8 cellular contexts compared by ENCODE assay signal in genomic region chr2:54903736-54904554, GRCh38.
DNase-seq lines count a peak whose midpoint lies in the region; ATAC-seq and TF ChIP-seq lines count a peak whose summit lies in the region.

No MANE protein-coding gene starts in this region.

- POLR2A ChIA-PET in AG04450 (lab: Yijun Ruan, JAX) (interaction anchor here (1.0 kb wide), 1 partner anchor 146 kb away, joined by 4 read pairs; the partner anchor contains the start of gene RTN4), IMR-90 (lab: Charles Lee; ENCODE audit: unreplicated experiment) (no interaction called here)
- POLR2A ChIA-PET in activated CD4-positive, alpha-beta T cell treated with anti-CD3 and anti-CD28 coated beads for 36 hours (lab: Charles Lee), result no interaction called here

- H3K4me1 ChIP-seq in IMR-90 (ENCODE audit: control insufficient read depth, insufficient read depth, low read length), result peaks cover 12% of the 10 kb centered on the region

- peak overlapping the region; percentile 81 for H3K23ac ChIP-seq in IMR-90 (ENCODE audit: low read depth, low read length)

- H2AK5ac ChIP-seq in IMR-90 (ENCODE audit: low read depth, low read length), result peak overlapping the region; percentile 89

- no peaks in the 10 kb centered on the region for H3K27me3 Mint-ChIP-seq in activated CD4-positive, alpha-beta T cell treated with anti-CD3 and anti-CD28 coated beads for 36 hours

- H2AK9ac ChIP-seq in IMR-90 (replicated peaks; ENCODE audit: low read depth, low read length, poor library complexity), result peak overlapping the region; percentile 2

- H2BK15ac ChIP-seq in IMR-90 (ENCODE audit: low read depth, low read length), result peak overlapping the region; percentile 83

- 50% methylated on average over 2 of the region's 9 CpGs; no CpG with 5 or more reads in 1 of the 2 experiments for WGBS in IMR-90 (ENCODE audit: extremely low coverage in 2 of 2, insufficient read length in 1 of 2), 2 experiments

- BruUV-seq in IMR-90 (replicated peaks; lab: Mats Ljungman, UMichigan), result no TSS peak

- DNase-seq in AG04450 (ENCODE audit: low read depth, low spot score) (peak; percentile 90), IMR-90 (peak; percentile 99), dermis microvascular lymphatic vessel endothelial cell (ENCODE audit: low read depth in 2 of 2) (peak; percentile 7 to 93), retinal pigment epithelial cell (ENCODE audit: low read depth) (peak; percentile 97), RPMI8226 (no peak), NCI-H146 (lab: John Stamatoyannopoulos, UW) (no peak)
- peak; percentile 82 for DNase-seq in activated CD4-positive, alpha-beta T cell treated with anti-CD3 and anti-CD28 coated beads for 36 hours

- peak overlapping the region; percentile 53 for H3K18ac ChIP-seq in IMR-90 (ENCODE audit: low read depth, low read length)

- H3K9me3 Mint-ChIP-seq in activated CD4-positive, alpha-beta T cell treated with anti-CD3 and anti-CD28 coated beads for 36 hours (ENCODE audit: low read depth), result no peaks in the 10 kb centered on the region

- CTCF ChIA-PET in AG04450 (lab: Charles Lee) (interaction anchor here (0.6 kb wide), 1 partner anchor 137 kb away, joined by 4 read pairs; no protein-coding TSS in a partner anchor), IMR-90 (lab: Yijun Ruan, JAX) (no interaction called here)
- CTCF ChIA-PET in activated CD4-positive, alpha-beta T cell treated with anti-CD3 and anti-CD28 coated beads for 36 hours (lab: Charles Lee), result no interaction called here

- peaks cover 10 to 44% of the 10 kb centered on the region in 2 experiments for H3K79me1 ChIP-seq in IMR-90 (ENCODE audit: low read depth in 1 of 2, low read length in 2 of 2)

- H4K20me1 ChIP-seq in IMR-90 (ENCODE audit: insufficient read depth, low read length), result no peaks in the 10 kb centered on the region

- dilution Hi-C loops in IMR-90 (cut with HindIII; ENCODE audit: low sequenced_read_pairs, unreplicated experiment), result no loop called here

- peaks cover 13% of the 10 kb centered on the region for H3K4me1 Mint-ChIP-seq in activated CD4-positive, alpha-beta T cell treated with anti-CD3 and anti-CD28 coated beads for 36 hours

- peak overlapping the region; percentile 41 for H3K27ac Mint-ChIP-seq in activated CD4-positive, alpha-beta T cell treated with anti-CD3 and anti-CD28 coated beads for 36 hours

- peak overlapping the region; percentile 95 for H2BK120ac ChIP-seq in IMR-90 (ENCODE audit: low read depth, low read length)

- H3K27ac ChIP-seq in AG04450 (ENCODE audit: low read depth, low read length) (peak overlapping the region; percentile 65), IMR-90 (ENCODE audit: insufficient read depth, low read length) (peak overlapping the region; percentile 66)

- peak overlapping the region; percentile 93 for H3K4ac ChIP-seq in IMR-90 (ENCODE audit: low read depth, low read length)

- H3K9ac ChIP-seq in IMR-90 (ENCODE audit: low read depth, low read length), result no peak overlapping the region

- H2BK20ac ChIP-seq in IMR-90 (ENCODE audit: low read depth, low read length), result peak overlapping the region; percentile 96

- no peak for TF ChIP-seq CTCF in AG04450 (IDR thresholded peaks at IDR 0.05; ENCODE audit: low read depth, low read length)
- no peak for TF ChIP-seq CTCF in IMR-90 (conservative IDR thresholded peaks at IDR 0.05; ENCODE audit: low read depth, low read length)
- no peak for TF ChIP-seq CTCF in retinal pigment epithelial cell (conservative IDR thresholded peaks at IDR 0.05; ENCODE audit: low read depth, low read length)

- H4K91ac ChIP-seq in IMR-90 (ENCODE audit: insufficient read depth, low read depth, low read length), result peak overlapping the region; percentile 71

- peak overlapping the region; percentile 48 for H2AFZ ChIP-seq in IMR-90 (replicated peaks; ENCODE audit: low read length, poor library complexity)

- H3K4me3 ChIP-seq in AG04450 (ENCODE audit: low read depth, low read length) (no peak overlapping the region), IMR-90 (ENCODE audit: insufficient read depth, low read depth, low read length) (no peak overlapping the region), retinal pigment epithelial cell (ENCODE audit: low read length) (no peak overlapping the region)

- H3K36me3 Mint-ChIP-seq in activated CD4-positive, alpha-beta T cell treated with anti-CD3 and anti-CD28 coated beads for 36 hours (ENCODE audit: low read depth), result no peaks in the 10 kb centered on the region

- peak overlapping the region; percentile 37 for H3K4me2 ChIP-seq in IMR-90 (ENCODE audit: low read depth, low read length)

- no peak overlapping the region for H3K4me3 Mint-ChIP-seq in activated CD4-positive, alpha-beta T cell treated with anti-CD3 and anti-CD28 coated beads for 36 hours

- H4K5ac ChIP-seq in IMR-90 (ENCODE audit: low read depth, low read length), result no peak overlapping the region; the same call in 1 of the 2 replicates

- no peaks in the 10 kb centered on the region for H3K27me3 ChIP-seq in AG04450 (ENCODE audit: control insufficient read depth, insufficient read depth, low read length)
- H3K27me3 ChIP-seq in IMR-90 (ENCODE audit: control insufficient read depth, insufficient read depth, low read length), result no peaks in the 10 kb centered on the region

- no peaks in the 10 kb centered on the region for H3K9me3 ChIP-seq in AG04450 (ENCODE audit: control insufficient read depth, insufficient read depth, low read length)
- H3K9me3 ChIP-seq in IMR-90 (ENCODE audit: control insufficient read depth, insufficient read depth, low read length), result no peaks in the 10 kb centered on the region

- peak overlapping the region; percentile 77 for H2BK5ac ChIP-seq in IMR-90 (ENCODE audit: low read depth, low read length, poor library complexity, severe bottlenecking)

- peak overlapping the region; percentile 11 to 73 for H4K8ac ChIP-seq in IMR-90 (ENCODE audit: low read depth in 2 of 2, low read length in 2 of 2)

- no peak for TF ChIP-seq RAD21 in IMR-90 (IDR thresholded peaks at IDR 0.05; ENCODE audit: low read length)

- intact Hi-C loops in IMR-90 (cut with micrococcal nuclease), result loop anchor here (2.0 kb wide), 1 partner anchor 143 kb away; no protein-coding TSS in a partner anchor
- intact Hi-C loops in activated CD4-positive, alpha-beta T cell treated with anti-CD3 and anti-CD28 coated beads for 36 hours (cut with DNase I, micrococcal nuclease), result loop anchor here in 1 of 2 experiments (1.0 to 5.0 kb wide), 4 partner anchors 108 to 328 kb away; partner anchors contain the start of genes CLHC1, RPS27A and RTN4

- H3K56ac ChIP-seq in IMR-90 (ENCODE audit: extremely low read depth, insufficient read depth, low read length), result peak overlapping the region; percentile 7; the same call in 1 of the 2 replicates

- TF ChIP-seq POLR2A in IMR-90 (IDR thresholded peaks at IDR 0.05; ENCODE audit: low read depth, low read length), result no peak

- ATAC-seq in IMR-90 (ENCODE audit: low read depth) (peak; percentile 92), GM18867 (IDR thresholded peaks at IDR 0.05; ENCODE audit: unreplicated experiment) (no peak)
- ATAC-seq in activated CD4-positive, alpha-beta T cell treated with anti-CD3 and anti-CD28 coated beads for 36 hours, result peak; percentile 100

- no peaks in the 10 kb centered on the region for H3K36me3 ChIP-seq in IMR-90 (ENCODE audit: control insufficient read depth, insufficient read depth, low read length)

- peak overlapping the region; percentile 88 for H3K14ac ChIP-seq in IMR-90 (replicated peaks; ENCODE audit: low read depth, low read length)

- H3K9me1 ChIP-seq in IMR-90 (ENCODE audit: insufficient read depth, low read length), result peaks cover 16% of the 10 kb centered on the region

- in situ Hi-C loops in IMR-90 (cut with MboI; ENCODE audit: low sequenced_read_pairs), result no loop called here

TF ChIP-seq in IMR-90, 13 proteins besides CTCF, POLR2A, EP300 and RAD21:
- TF ChIP-seq RFX5 (IDR thresholded peaks at IDR 0.05; ENCODE audit: low read depth, low read length), result no peak
- no peak for TF ChIP-seq CHD1 (IDR thresholded peaks at IDR 0.05; ENCODE audit: low read depth, low read length)
- TF ChIP-seq ELK1 (IDR thresholded peaks at IDR 0.05; ENCODE audit: borderline replicate concordance, low read depth, low read length), result no peak
- peak; percentile 60 for TF ChIP-seq RCOR1 (IDR thresholded peaks at IDR 0.05; ENCODE audit: insufficient replicate concordance, low read length)
- peak; percentile 99 for TF ChIP-seq FOS (IDR thresholded peaks at IDR 0.05; ENCODE audit: low read depth, low read length)
- 0 out of 2 replicates have a peak, but pooled peaks have one; percentile 41 for TF ChIP-seq MXI1 (IDR thresholded peaks at IDR 0.05; ENCODE audit: borderline replicate concordance, low read depth, low read length)
- no peak for TF ChIP-seq NFE2L2 (IDR thresholded peaks at IDR 0.05; ENCODE audit: low read depth, low read length)
- TF ChIP-seq SMC3 (IDR thresholded peaks at IDR 0.05; ENCODE audit: low read depth, low read length), result 0 out of 2 replicates have a peak, but pooled peaks have one; percentile 7
- TF ChIP-seq USF2 (IDR thresholded peaks at IDR 0.05; ENCODE audit: low read depth, low read length), result no peak
- TF ChIP-seq MAZ (IDR thresholded peaks at IDR 0.05; ENCODE audit: borderline replicate concordance, low read depth, low read length), result peak; percentile 51; the same call in 1 of the 2 replicates
- TF ChIP-seq BHLHE40 (IDR thresholded peaks at IDR 0.05; ENCODE audit: low read depth, low read length), result peak; percentile 67; the same call in 1 of the 2 replicates
- TF ChIP-seq MAFK (IDR thresholded peaks at IDR 0.05; ENCODE audit: low read depth, low read length), result 0 out of 2 replicates have a peak, but pooled peaks have one; percentile 52
- peak; percentile 90 for TF ChIP-seq CEBPB (IDR thresholded peaks at IDR 0.05; ENCODE audit: low read depth, low read length)

Comparison
In these comparisons a context has a peak if more than half of its experiments do, and no peak if none do; other contexts are left out.
1. DNase-seq: peak in AG04450 (single experiment), IMR-90 (single experiment), activated CD4-positive, alpha-beta T cell treated with anti-CD3 and anti-CD28 coated beads for 36 hours (single experiment), dermis microvascular lymphatic vessel endothelial cell (2 of 2) and retinal pigment epithelial cell (single experiment); none in RPMI8226 (single experiment) and NCI-H146 (single experiment).